11 cellular contexts compared by ENCODE assay signal in genomic region chr9:86093788-86094555, GRCh38. TPM values are rescaled to one million over a fixed set of nuclear protein-coding genes. Genes with fewer than 3 reads are reported as not detected.
DNase-seq lines count a peak whose midpoint lies in the region; ATAC-seq and TF ChIP-seq lines count a peak whose summit lies in the region.
"Had no signal": no experiment of that assay in that cellular context is flagged by ENCODE, and none has a peak within 500 bp of the region (broad histone marks: within the 10 kb centered on the region; RNA-seq: fewer than 3 reads in every experiment).

No MANE protein-coding gene starts in this region.

- ATAC-seq in stimulated activated naive B cell treated with anti-CD40 and anti-IgM and Interleukin-4, amounts not matched to agents 10 μg/mL and 1 μg/mL and 100 μg/mL, for 72 hours (replicated peaks): peak; percentile 74 to 76
- no peak for ATAC-seq in GM21723 (IDR thresholded peaks at IDR 0.05; ENCODE audit: unreplicated experiment)
- ATAC-seq: activated T-helper 17 cell treated with anti-CD3 and anti-CD28 coated beads, Interleukin-2, amount 50 U/mL, for 72 hours had no signal

- H3K4me3 Mint-ChIP-seq in stimulated activated naive B cell treated with anti-CD40 and anti-IgM and Interleukin-4, amounts not matched to agents 10 μg/mL and 1 μg/mL and 100 μg/mL, for 72 hours: no peak overlapping the region
- H3K4me3 Mint-ChIP-seq: activated T-helper 17 cell treated with anti-CD3 and anti-CD28 coated beads, Interleukin-2, amount 50 U/mL, for 72 hours had no signal

- H3K4me3 ChIP-seq in fibroblast of villous mesenchyme (ENCODE audit: low read depth, low read length): no peak overlapping the region
- H3K4me3 ChIP-seq: sigmoid colon had no signal

- H3K4me1 Mint-ChIP-seq in stimulated activated naive B cell treated with anti-CD40 and anti-IgM and Interleukin-4, amounts not matched to agents 10 μg/mL and 1 μg/mL and 100 μg/mL, for 72 hours: peaks cover 6 to 10% of the 10 kb centered on the region in 2 donors
- H3K4me1 Mint-ChIP-seq: activated T-helper 17 cell treated with anti-CD3 and anti-CD28 coated beads, Interleukin-2, amount 50 U/mL, for 72 hours had no signal

- H3K36me3 Mint-ChIP-seq in stimulated activated naive B cell treated with anti-CD40 and anti-IgM and Interleukin-4, amounts not matched to agents 10 μg/mL and 1 μg/mL and 100 μg/mL, for 72 hours: no peaks in the 10 kb centered on the region

- peaks cover 32 to 42% of the 10 kb centered on the region in 2 donors for H3K27me3 Mint-ChIP-seq in stimulated activated naive B cell treated with anti-CD40 and anti-IgM and Interleukin-4, amounts not matched to agents 10 μg/mL and 1 μg/mL and 100 μg/mL, for 72 hours

- DNase-seq in DMS153 (lab: John Stamatoyannopoulos, UW) (peak; percentile 45), DMS153 treated with DMSO at 0.1 percent for 48 hours (lab: John Stamatoyannopoulos, UW; ENCODE audit: unreplicated experiment) (no peak), NCI-H460 (ENCODE audit: extremely low read depth, low read depth) (peak; percentile 42), fibroblast of villous mesenchyme (ENCODE audit: low read depth) (peak; percentile 21), OCI-M2 (lab: John Stamatoyannopoulos, UW; ENCODE audit: unreplicated experiment) (no peak), NCI-H2227 (lab: John Stamatoyannopoulos, UW; ENCODE audit: unreplicated experiment) (no peak)
- DNase-seq in stimulated activated naive B cell treated with anti-CD40 and anti-IgM and Interleukin-4, amounts not matched to agents 10 μg/mL and 1 μg/mL and 100 μg/mL, for 72 hours: no peak
- DNase-seq: sigmoid colon, substantia nigra had no signal

- no peak for TF ChIP-seq CTCF in fibroblast of villous mesenchyme (IDR thresholded peaks at IDR 0.05; ENCODE audit: insufficient read depth, low read depth, low read length)

- H3K27ac Mint-ChIP-seq in stimulated activated naive B cell treated with anti-CD40 and anti-IgM and Interleukin-4, amounts not matched to agents 10 μg/mL and 1 μg/mL and 100 μg/mL, for 72 hours: no peak overlapping the region
- H3K27ac Mint-ChIP-seq: activated T-helper 17 cell treated with anti-CD3 and anti-CD28 coated beads, Interleukin-2, amount 50 U/mL, for 72 hours had no signal

- peaks cover 3 to 5% of the 10 kb centered on the region in 2 donors for H3K9me3 Mint-ChIP-seq in stimulated activated naive B cell treated with anti-CD40 and anti-IgM and Interleukin-4, amounts not matched to agents 10 μg/mL and 1 μg/mL and 100 μg/mL, for 72 hours
- H3K9me3 Mint-ChIP-seq: activated T-helper 17 cell treated with anti-CD3 and anti-CD28 coated beads, Interleukin-2, amount 50 U/mL, for 72 hours had no signal

RNA-seq across cellular contexts. Expression of gene GOLM1, which starts 5.4 kb away (rescaled TPM):
- 91.4 and 111 TPM in 2 replicates for total RNA-seq in NCI-H460 (2014; rRNA removed; shearing (Covaris generic))
- polyA plus RNA-seq in NCI-H460 (2014; cell fraction: nucleus; rRNA removed): 102 and 105 TPM in 2 replicates
- total RNA-seq in fibroblast of villous mesenchyme: 24.5 and 34.1 TPM in 2 replicates

Comparison
In these comparisons a context has a peak if more than half of its experiments do, and no peak if none do; other contexts are left out.
1. DNase-seq: peak in DMS153 (single experiment), NCI-H460 (single experiment) and fibroblast of villous mesenchyme (single experiment); none in DMS153 treated with DMSO at 0.1 percent for 48 hours (single experiment), stimulated activated naive B cell treated with anti-CD40 and anti-IgM and Interleukin-4, amounts not matched to agents 10 μg/mL and 1 μg/mL and 100 μg/mL, for 72 hours (single experiment), OCI-M2 (single experiment) and NCI-H2227 (single experiment).